ENCODE assay signal across 30 cellular contexts in genomic region chr3:183410759-183411158, GRCh38.
"Had no signal": no experiment of that assay in that cellular context is flagged by ENCODE, and none has a peak within 500 bp of the region (broad histone marks: within the 10 kb centered on the region; RNA-seq: fewer than 3 reads in every experiment).

No MANE protein-coding gene starts in this region.

- H3K27me3 Mint-ChIP-seq: progenitor cell of endocrine pancreas had no signal

- H3K4me1 ChIP-seq: left lung, neural progenitor cell, stomach, testis, thyroid gland, transverse colon, upper lobe of left lung had no signal

- H3K9me3 ChIP-seq: left lung, neutrophil, ovary, stomach, testis, thyroid gland, transverse colon, upper lobe of left lung had no signal

- H3K27me3 ChIP-seq: left lung, neural progenitor cell, neutrophil, ovary, stomach, testis, thyroid gland, transverse colon, upper lobe of left lung had no signal

- H3K4me1 Mint-ChIP-seq: immature natural killer cell; naive B cell; nephron progenitor cell; stimulated activated memory B cell treated with anti-CD40 and anti-IgM and Interleukin-4, amounts not matched to agents 10 μg/mL and 1 μg/mL and 100 μg/mL, for 72 hours had no signal

- H3K36me3 ChIP-seq: left lung, neural progenitor cell, neutrophil, ovary, stomach, thyroid gland, transverse colon, upper lobe of left lung had no signal

- H3K36me3 Mint-ChIP-seq: immature natural killer cell; mesothelial cell of epicardium; naive B cell; natural killer cell; neural progenitor cell; stimulated activated memory B cell treated with anti-CD40 and anti-IgM and Interleukin-4, amounts not matched to agents 10 μg/mL and 1 μg/mL and 100 μg/mL, for 72 hours had no signal

- H3K4me3 Mint-ChIP-seq: immature natural killer cell; mesothelial cell of epicardium; naive B cell; natural killer cell; nephron progenitor cell; neural progenitor cell; stimulated activated memory B cell treated with anti-CD40 and anti-IgM and Interleukin-4, amounts not matched to agents 10 μg/mL and 1 μg/mL and 100 μg/mL, for 72 hours had no signal

- H3K9ac ChIP-seq: neural progenitor cell had no signal

- H3K9me3 Mint-ChIP-seq: immature natural killer cell; mesothelial cell of epicardium; naive B cell; natural killer cell; nephron progenitor cell; neural progenitor cell; stimulated activated memory B cell treated with anti-CD40 and anti-IgM and Interleukin-4, amounts not matched to agents 10 μg/mL and 1 μg/mL and 100 μg/mL, for 72 hours had no signal

- H3K4me3 ChIP-seq: left lung, lung, neural progenitor cell, ovary, skin epidermis, stomach, testis, thyroid gland, transverse colon, upper lobe of left lung had no signal

- DNase-seq: head of caudate nucleus; hippocampal formation; immature natural killer cell; kidney; left colon; left lung; mesendoderm; naive B cell; natural killer cell; nephron progenitor cell; occipital lobe; ovary; right cardiac atrium; stimulated activated CD4-positive, alpha-beta T cell treated with anti-CD3 and anti-CD28 coated beads, Interleukin-1b, Interleukin-23, amount 100 ng/mL, for 48 hours; stimulated activated CD4-positive, alpha-beta T cell treated with anti-CD3 and anti-CD28 coated beads, Interleukin-2, amount 100 ng/mL, for 48 hours; stimulated activated CD4-positive, alpha-beta T cell treated with anti-CD3 and anti-CD28 coated beads, Interleukin-4, amount 100 ng/mL, for 4 hours; stimulated activated CD8-positive, alpha-beta memory T cell treated with anti-CD3 and anti-CD28 coated beads, Interleukin-4, amount 100 ng/mL, for 48 hours; stimulated activated naive CD8-positive, alpha-beta T cell treated with anti-CD3 and anti-CD28 coated beads, Interleukin-15, Interleukin-2, amounts not matched to agents 100 U/mL and 50 U/mL, for 24 hours; stomach; testis; thyroid gland; transverse colon; upper lobe of left lung had no signal

- H3K27ac ChIP-seq: left lung, neural progenitor cell, neutrophil, ovary, skin epidermis, stomach, testis, thyroid gland, transverse colon, upper lobe of left lung had no signal

- H3K27ac Mint-ChIP-seq: immature natural killer cell; mesothelial cell of epicardium; naive B cell; natural killer cell; nephron progenitor cell; neural progenitor cell; progenitor cell of endocrine pancreas; stimulated activated memory B cell treated with anti-CD40 and anti-IgM and Interleukin-4, amounts not matched to agents 10 μg/mL and 1 μg/mL and 100 μg/mL, for 72 hours had no signal
